ENCODE assay signal across 18 cellular contexts in the genomic region with DNA sequence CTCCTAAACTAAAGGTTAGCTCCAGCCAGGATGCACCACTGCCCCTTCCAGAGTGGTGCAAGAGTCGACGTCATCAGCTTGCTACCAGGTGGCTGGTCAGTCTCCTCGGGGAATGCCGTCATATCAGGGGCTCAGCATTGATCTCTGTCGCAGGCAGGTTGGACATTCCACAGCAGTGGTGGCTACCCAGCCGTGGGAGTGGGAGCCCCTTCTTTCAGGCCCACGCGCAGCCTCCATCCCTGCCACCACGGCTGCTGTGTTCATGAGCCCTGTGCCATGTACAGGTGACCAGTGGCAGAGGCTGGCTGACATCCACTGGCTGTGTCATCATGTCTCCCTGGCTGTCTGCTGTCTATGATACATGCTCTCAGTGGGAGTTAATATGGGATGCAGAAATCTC.
"Had no signal": no experiment of that assay in that cellular context is flagged by ENCODE, and none has a peak within 500 bp of the region (broad histone marks: within the 10 kb centered on the region; RNA-seq: fewer than 3 reads in every experiment).

No MANE protein-coding gene starts in this region.

- H3K4me1 ChIP-seq: parathyroid adenoma had no signal

- H3K9me3 Mint-ChIP-seq: naive thymus-derived CD8-positive, alpha-beta T cell; stimulated activated naive B cell treated with anti-CD40 and anti-IgM and Interleukin-4, amounts not matched to agents 10 μg/mL and 1 μg/mL and 100 μg/mL, for 72 hours; stimulated activated naive CD8-positive, alpha-beta T cell treated with anti-CD3 and anti-CD28 coated beads, Interleukin-15, amount 100 ng/mL, for 72 hours had no signal

- H2AFZ ChIP-seq: hepatocyte, parathyroid adenoma had no signal

- H3K27ac ChIP-seq: esophagus squamous epithelium, hepatocyte, parathyroid adenoma, right lobe of liver, thoracic aorta, transverse colon had no signal

- H3K79me2 ChIP-seq: hepatocyte, parathyroid adenoma had no signal

- H3K4me3 Mint-ChIP-seq: naive thymus-derived CD8-positive, alpha-beta T cell; stimulated activated naive B cell treated with anti-CD40 and anti-IgM and Interleukin-4, amounts not matched to agents 10 μg/mL and 1 μg/mL and 100 μg/mL, for 72 hours; stimulated activated naive CD8-positive, alpha-beta T cell treated with anti-CD3 and anti-CD28 coated beads, Interleukin-15, amount 100 ng/mL, for 72 hours had no signal

- H3K4me3 ChIP-seq: esophagus squamous epithelium, hepatocyte, lung, prostate gland, right lobe of liver, thoracic aorta, transverse colon had no signal

- H3K27me3 ChIP-seq: esophagus squamous epithelium, hepatocyte, right lobe of liver, transverse colon had no signal

- H3K27ac Mint-ChIP-seq: stimulated activated naive B cell treated with anti-CD40 and anti-IgM and Interleukin-4, amounts not matched to agents 10 μg/mL and 1 μg/mL and 100 μg/mL, for 72 hours had no signal

- DNase-seq: esophagus squamous epithelium; foreskin fibroblast; head of caudate nucleus; left colon; left ventricle myocardium superior; naive thymus-derived CD8-positive, alpha-beta T cell; right lobe of liver; stimulated activated CD4-positive, alpha-beta T cell treated with anti-CD3 and anti-CD28 coated beads, Interleukin-15, amount 100 ng/mL, for 24 hours; stimulated activated CD4-positive, alpha-beta T cell treated with anti-CD3 and anti-CD28 coated beads, Interleukin-1b, Interleukin-23, amount 100 ng/mL, for 48 hours; stimulated activated CD4-positive, alpha-beta T cell treated with anti-CD3 and anti-CD28 coated beads, Interleukin-4, amount 100 ng/mL, for 24 hours; stimulated activated naive B cell treated with anti-CD40 and anti-IgM and Interleukin-4, amounts not matched to agents 10 μg/mL and 1 μg/mL and 100 μg/mL, for 72 hours; stimulated activated naive CD8-positive, alpha-beta T cell treated with anti-CD3 and anti-CD28 coated beads, Interleukin-15, amount 100 ng/mL, for 72 hours; transverse colon had no signal

- H3K36me3 ChIP-seq: prostate gland had no signal

- H3K9ac ChIP-seq: parathyroid adenoma had no signal

- H3K27me3 Mint-ChIP-seq: naive thymus-derived CD8-positive, alpha-beta T cell; stimulated activated naive B cell treated with anti-CD40 and anti-IgM and Interleukin-4, amounts not matched to agents 10 μg/mL and 1 μg/mL and 100 μg/mL, for 72 hours; stimulated activated naive CD8-positive, alpha-beta T cell treated with anti-CD3 and anti-CD28 coated beads, Interleukin-15, amount 100 ng/mL, for 72 hours had no signal

- H3K9me3 ChIP-seq: esophagus squamous epithelium, prostate gland, right lobe of liver, thoracic aorta, transverse colon had no signal

- H3K4me2 ChIP-seq: hepatocyte had no signal

- ATAC-seq: left colon; left ventricle myocardium superior; naive thymus-derived CD8-positive, alpha-beta T cell; stimulated activated naive B cell treated with anti-CD40 and anti-IgM and Interleukin-4, amounts not matched to agents 10 μg/mL and 1 μg/mL and 100 μg/mL, for 72 hours; stimulated activated naive CD8-positive, alpha-beta T cell treated with anti-CD3 and anti-CD28 coated beads, Interleukin-15, amount 100 ng/mL, for 72 hours had no signal
